ENCODE assay signal across 8 cellular contexts in the genomic region with DNA sequence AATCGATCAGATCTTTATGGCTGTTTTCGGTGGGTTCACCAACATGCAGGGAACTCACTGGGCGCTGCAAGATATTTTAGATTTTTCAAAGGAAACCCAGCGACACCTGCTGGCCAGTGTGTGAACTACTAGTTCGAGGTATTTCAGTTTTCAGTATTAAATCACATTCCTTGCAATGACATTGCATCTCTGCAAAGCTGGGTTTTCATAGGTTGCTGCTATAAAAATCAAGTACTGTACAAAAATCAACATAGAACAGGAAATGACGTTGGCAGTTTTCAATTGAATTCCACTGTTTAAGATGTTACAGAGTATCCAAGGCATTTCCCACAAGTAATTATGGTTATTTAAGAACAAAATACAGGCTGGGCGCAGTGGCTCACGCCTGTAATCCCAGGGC. TPM values are rescaled to one million over a fixed set of nuclear protein-coding genes. Genes with fewer than 3 reads are reported as not detected.
DNase-seq lines count a peak whose midpoint lies in the region; ATAC-seq and TF ChIP-seq lines count a peak whose summit lies in the region.

No MANE protein-coding gene starts in this region.

- no peak overlapping the region for H3K4me3 ChIP-seq in lung

- peak; percentile 63 for TF ChIP-seq CTCF in lung (IDR thresholded peaks at IDR 0.05; ENCODE audit: control extremely low read depth, extremely low read depth)

- peak; percentile 75 for ATAC-seq in lung (ENCODE audit: insufficient read depth, low FRiP score)

- DNase-seq in activated gamma-delta T cell treated with Interleukin-2 at 50 U/mL for 16 hours (peak; percentile 70), activated gamma-delta T cell (lab: John Stamatoyannopoulos, UW) (no peak), NCI-H226 (peak; percentile 15), dedifferentiated amniotic fluid mesenchymal stem cell (ENCODE audit: extremely low spot score) (peak; percentile 93), lung (ENCODE audit: low spot score) (peak; percentile 58), NCI-H2107 treated with DMSO at 0.1 percent for 48 hours (lab: John Stamatoyannopoulos, UW; ENCODE audit: unreplicated experiment) (no peak)
- DNase-seq in activated CD4-positive, alpha-beta T cell treated with anti-CD3 and anti-CD28 coated beads, Interleukin-2, amount 50 U/mL, for 1 hour: peak; percentile 71
- peak; percentile 36 for DNase-seq in stimulated activated CD8-positive, alpha-beta memory T cell treated with anti-CD3 and anti-CD28 coated beads, Interleukin-15, amount 100 ng/mL, for 24 hours (ENCODE audit: low read depth)

- H3K27ac ChIP-seq in lung (ENCODE audit: low read depth in 1 of 2, low read length in 1 of 2): no peak overlapping the region

- H3K9me3 ChIP-seq in lung (ENCODE audit: control insufficient read depth in 2 of 2, insufficient read depth in 1 of 2, low read length in 1 of 2): no peaks in the 10 kb centered on the region

- peaks cover 0 to 18% of the 10 kb centered on the region in 2 donors for H3K36me3 ChIP-seq in lung (ENCODE audit: control insufficient read depth in 2 of 2, insufficient read depth in 2 of 2, low read length in 2 of 2)

- WGBS in lung, 2 donors: 35 to 42% methylated on average over 8 of the region's 8 CpGs

- H3K27me3 ChIP-seq in lung (ENCODE audit: control insufficient read depth, insufficient read depth): no peaks in the 10 kb centered on the region

- H3K4me1 ChIP-seq in lung (ENCODE audit: control insufficient read depth in 2 of 2, insufficient read depth in 2 of 2, low read length in 2 of 2): no peaks in the 10 kb centered on the region

RNA-seq across cellular contexts. Expression of gene LIG1, which starts 17.6 kb away (rescaled TPM):
- 10 to 100 TPM; 23.9 to 26.7 TPM for total RNA-seq in lung
- 10 to 100 TPM; 10.6 to 40.5 TPM for polyA plus RNA-seq in lung

RNA-seq across cellular contexts. Expression of gene ZSWIM9, which starts 17.9 kb away (rescaled TPM):
- 1 to 10 TPM; 4.3 to 7.6 TPM for total RNA-seq in lung
- polyA plus RNA-seq in lung: 1 to 10 TPM; 3.4 to 4.2 TPM

RNA-seq across cellular contexts. Expression of gene PLA2G4C, which starts 41.9 kb away (rescaled TPM):
- 10 to 100 TPM in 1 of 2 donors, 1 to 10 TPM in 1; 6.4 to 21.6 TPM for total RNA-seq in lung
- 10 to 100 TPM in 1 of 2 donors, 1 to 10 TPM in 1; 8.3 to 12.0 TPM for polyA plus RNA-seq in lung

Comparison
In these comparisons a context has a peak if more than half of its experiments do, and no peak if none do; other contexts are left out.
1. DNase-seq: peak in activated gamma-delta T cell treated with Interleukin-2 at 50 U/mL for 16 hours (single experiment), NCI-H226 (single experiment), activated CD4-positive, alpha-beta T cell treated with anti-CD3 and anti-CD28 coated beads, Interleukin-2, amount 50 U/mL, for 1 hour (single experiment), dedifferentiated amniotic fluid mesenchymal stem cell (single experiment), lung (single experiment) and stimulated activated CD8-positive, alpha-beta memory T cell treated with anti-CD3 and anti-CD28 coated beads, Interleukin-15, amount 100 ng/mL, for 24 hours (single experiment); none in activated gamma-delta T cell (single experiment) and NCI-H2107 treated with DMSO at 0.1 percent for 48 hours (single experiment).